ENCODE assay signal across 9 cellular contexts in genomic region chr10:69334258-69335062, GRCh38. TPM values are rescaled to one million over a fixed set of nuclear protein-coding genes. Genes with fewer than 3 reads are reported as not detected.
DNase-seq lines count a peak whose midpoint lies in the region; ATAC-seq and TF ChIP-seq lines count a peak whose summit lies in the region.
"Had no signal": no experiment of that assay in that cellular context is flagged by ENCODE, and none has a peak within 500 bp of the region (broad histone marks: within the 10 kb centered on the region; RNA-seq: fewer than 3 reads in every experiment).

No MANE protein-coding gene starts in this region.

- intact Hi-C loops in activated naive CD4-positive, alpha-beta T cell treated with anti-CD3 and anti-CD28 coated beads for 36 hours (cut with micrococcal nuclease): no loop called here
- intact Hi-C loops in uterus (cut with DNase I; ENCODE audit: low total_unique reads): no loop called here

- H4K91ac ChIP-seq in mesenchymal stem cell (ENCODE audit: low read length): peak overlapping the region; percentile 40

- peak overlapping the region; percentile 58 to 81 for H3K18ac ChIP-seq in mesenchymal stem cell (ENCODE audit: low read depth in 1 of 2, low read length in 2 of 2)

- H3K27ac ChIP-seq in brain microvascular endothelial cell (peak overlapping the region; percentile 38), mesenchymal stem cell (ENCODE audit: low read length, poor library complexity, severe bottlenecking) (no peak overlapping the region), uterus (peak overlapping the region; percentile 12 to 37)

- no peaks in the 10 kb centered on the region for H3K9me3 ChIP-seq in mesenchymal stem cell (ENCODE audit: control insufficient read depth, low read length)
- H3K9me3 ChIP-seq in uterus: no peaks in the 10 kb centered on the region

- H3K14ac ChIP-seq in mesenchymal stem cell (ENCODE audit: low read length in 2 of 2): peak overlapping the region in 1 of 2 experiments; percentile 86

- no peak overlapping the region for H3K4me3 ChIP-seq in brain microvascular endothelial cell (ENCODE audit: low read depth, low read length)
- peak overlapping the region in 1 of 2 experiments; percentile 34 for H3K4me3 ChIP-seq in mesenchymal stem cell (ENCODE audit: insufficient read depth in 1 of 2, low read depth in 1 of 2, low read length in 2 of 2)
- no peak overlapping the region for H3K4me3 ChIP-seq in uterus

- H2BK120ac ChIP-seq in mesenchymal stem cell (ENCODE audit: low read depth, low read length): peak overlapping the region; percentile 23

- TF ChIP-seq CTCF in brain microvascular endothelial cell (IDR thresholded peaks at IDR 0.05; ENCODE audit: low read depth, low read length, missing control alignments) (no peak), uterus (IDR thresholded peaks at IDR 0.05) (no peak)

- peak overlapping the region; percentile 20 for H4K8ac ChIP-seq in mesenchymal stem cell (ENCODE audit: low read length)

- in situ Hi-C loops in brain microvascular endothelial cell (cut with HindIII; ENCODE audit: low pct_ligation_motif_present, low sequenced_read_pairs): no loop called here

- H3K23ac ChIP-seq in mesenchymal stem cell (ENCODE audit: low read length in 2 of 2): peak overlapping the region in 1 of 2 experiments; percentile 51

- CTCF ChIA-PET in activated naive CD4-positive, alpha-beta T cell treated with anti-CD3 and anti-CD28 coated beads for 36 hours (lab: Charles Lee): no interaction called here
- CTCF ChIA-PET in HEK293T (lab: Yijun Ruan, JAX): no interaction called here

- no peak overlapping the region for H2AFZ ChIP-seq in mesenchymal stem cell (ENCODE audit: low read depth, low read length)

- peak overlapping the region; percentile 71 for H3K27ac Mint-ChIP-seq in activated naive CD4-positive, alpha-beta T cell treated with anti-CD3 and anti-CD28 coated beads for 36 hours

- no peak for TF ChIP-seq POLR2A in uterus (IDR thresholded peaks at IDR 0.05)

- H2BK12ac ChIP-seq in mesenchymal stem cell (ENCODE audit: low read length in 2 of 2): peak overlapping the region; percentile 44 to 79

- H3K4me1 Mint-ChIP-seq in activated naive CD4-positive, alpha-beta T cell treated with anti-CD3 and anti-CD28 coated beads for 36 hours (ENCODE audit: low read depth): peaks cover 63% of the 10 kb centered on the region

- peak overlapping the region in 1 of 2 experiments; percentile 20 for H3K4ac ChIP-seq in mesenchymal stem cell (ENCODE audit: low read depth in 1 of 2, low read length in 2 of 2)

- H3K4me1 ChIP-seq in mesenchymal stem cell (ENCODE audit: control insufficient read depth, insufficient read depth, low read depth, low read length) (peaks cover 47% of the 10 kb centered on the region), uterus (peaks cover 4 to 24% of the 10 kb centered on the region in 2 donors)

- H2BK15ac ChIP-seq in mesenchymal stem cell (ENCODE audit: low read depth, poor library complexity, severe bottlenecking): no peak overlapping the region

- H3K9me3 Mint-ChIP-seq in activated naive CD4-positive, alpha-beta T cell treated with anti-CD3 and anti-CD28 coated beads for 36 hours: no peaks in the 10 kb centered on the region

- H3K9ac ChIP-seq in mesenchymal stem cell (ENCODE audit: low read length): peak overlapping the region; percentile 53

- no peaks in the 10 kb centered on the region for H3K27me3 Mint-ChIP-seq in activated naive CD4-positive, alpha-beta T cell treated with anti-CD3 and anti-CD28 coated beads for 36 hours (ENCODE audit: low read depth)

- peak overlapping the region; percentile 14 for H2AK5ac ChIP-seq in mesenchymal stem cell (ENCODE audit: low read length, severe bottlenecking)

- H3K4me3 Mint-ChIP-seq in activated naive CD4-positive, alpha-beta T cell treated with anti-CD3 and anti-CD28 coated beads for 36 hours: peak overlapping the region; percentile 34

- H3K36me3 Mint-ChIP-seq in activated naive CD4-positive, alpha-beta T cell treated with anti-CD3 and anti-CD28 coated beads for 36 hours (ENCODE audit: low read depth): peaks cover 9% of the 10 kb centered on the region

- no peak overlapping the region for H2BK5ac ChIP-seq in mesenchymal stem cell (ENCODE audit: low read depth, low read length, poor library complexity, severe bottlenecking)

- H3K27me3 ChIP-seq in brain microvascular endothelial cell (replicated peaks): no peaks in the 10 kb centered on the region
- no peaks in the 10 kb centered on the region for H3K27me3 ChIP-seq in mesenchymal stem cell (ENCODE audit: control insufficient read depth in 1 of 2, insufficient read depth in 1 of 2, low read length in 2 of 2)
- H3K27me3 ChIP-seq in uterus: no peaks in the 10 kb centered on the region

- H3K4me2 ChIP-seq in mesenchymal stem cell (ENCODE audit: low read length, poor library complexity, severe bottlenecking): no peak overlapping the region

- peaks cover 3% of the 10 kb centered on the region for H3K36me3 ChIP-seq in brain microvascular endothelial cell (replicated peaks)
- H3K36me3 ChIP-seq in mesenchymal stem cell (ENCODE audit: control insufficient read depth in 1 of 2, insufficient read depth in 2 of 2, low read depth in 1 of 2, low read length in 2 of 2): peaks cover 18 to 36% of the 10 kb centered on the region in 2 experiments
- no peaks in the 10 kb centered on the region for H3K36me3 ChIP-seq in uterus

- H3K79me1 ChIP-seq in mesenchymal stem cell (replicated peaks; ENCODE audit: low read length, poor library complexity, severe bottlenecking): peaks cover 29% of the 10 kb centered on the region

- 78% methylated on average over 19 of the region's 19 CpGs for WGBS in mesenchymal stem cell

- POLR2A ChIA-PET in HEK293T (lab: Yijun Ruan, JAX): interaction anchor here (2.4 kb wide), 1 partner anchor 15 kb away, joined by 7 read pairs; no protein-coding TSS in a partner anchor

- DNase-seq in activated naive CD4-positive, alpha-beta T cell treated with anti-CD3 and anti-CD28 coated beads for 36 hours: no peak
- DNase-seq in activated naive CD4-positive, alpha-beta T cell (lab: John Stamatoyannopoulos, UW): no peak
- DNase-seq in brain microvascular endothelial cell (no peak), mesenchymal stem cell (peak; percentile 71), uterus (no peak), RKO (ENCODE audit: low spot score) (no peak), HEK293T (ENCODE audit: extremely low spot score) (no peak)
- DNase-seq: NCI-H2107 had no signal

- no peak for ATAC-seq in GM18873 (IDR thresholded peaks at IDR 0.05; ENCODE audit: low FRiP score, unreplicated experiment)

TF ChIP-seq in HEK293T, 16 proteins besides CTCF, POLR2A, EP300 and RAD21:
- TF ChIP-seq ELF4 (IDR thresholded peaks at IDR 0.05) (no peak), ZNF384 (IDR thresholded peaks at IDR 0.05) (no peak), PKNOX1 (IDR thresholded peaks at IDR 0.05) (no peak), FOXM1 (IDR thresholded peaks at IDR 0.05; ENCODE audit: borderline replicate concordance) (no peak), ARNT (IDR thresholded peaks at IDR 0.05) (no peak), SP1 (IDR thresholded peaks at IDR 0.05) (no peak), NFRKB (IDR thresholded peaks at IDR 0.05) (no peak), FOXK2 (IDR thresholded peaks at IDR 0.05) (no peak), FOXA1 (IDR thresholded peaks at IDR 0.05) (no peak), LEF1 (IDR thresholded peaks at IDR 0.05; ENCODE audit: borderline replicate concordance) (no peak), HDGF (IDR thresholded peaks at IDR 0.05; ENCODE audit: borderline replicate concordance) (no peak), L3MBTL2 (conservative IDR thresholded peaks at IDR 0.05) (no peak), BHLHE40 (IDR thresholded peaks at IDR 0.05; ENCODE audit: borderline replicate concordance) (no peak)

RNA-seq across cellular contexts. Expression of gene HK1, which starts 56.2 kb away (rescaled TPM):
- total RNA-seq in activated naive CD4-positive, alpha-beta T cell treated with anti-CD3 and anti-CD28 coated beads for 36 hours: 100 to 1,000 TPM; 172 to 179 TPM
- polyA plus RNA-seq in mesenchymal stem cell (2013, experiment 1 of 2): 69.5 TPM
- 67.5 TPM for polyA plus RNA-seq in mesenchymal stem cell (2013, experiment 2 of 2)
- total RNA-seq in uterus: 10 to 100 TPM; 17.9 to 77.6 (median 43.6) TPM
